Comparison of ENCODE assay signal across 34 cellular contexts in genomic region chrX:65828599-65828998, GRCh38.
"Had no signal": no experiment of that assay in that cellular context is flagged by ENCODE, and none has a peak within 500 bp of the region (broad histone marks: within the 10 kb centered on the region; RNA-seq: fewer than 3 reads in every experiment).

No MANE protein-coding gene starts in this region.

- H3K36me3 ChIP-seq: adrenal gland, breast epithelium, cardiac muscle cell, colonic mucosa had no signal

- H3K9me3 ChIP-seq: adrenal gland, colonic mucosa had no signal

- H3K27ac ChIP-seq: adrenal gland, breast epithelium, cardiac muscle cell, colonic mucosa, dorsolateral prefrontal cortex had no signal

- H3K4me1 Mint-ChIP-seq: activated CD4-positive, alpha-beta T cell treated with anti-CD3 and anti-CD28 coated beads for 36 hours; activated CD4-positive, alpha-beta T cell treated with anti-CD3 and anti-CD28 coated beads, Interleukin-2, amount 10 ng/mL, durations not matched to agents 24 days and 14 days; activated CD8-positive, alpha-beta memory T cell treated with anti-CD3 and anti-CD28 coated beads, Interleukin-2, amount 10 ng/mL, durations not matched to agents 7 days and 5 days; activated naive CD4-positive, alpha-beta T cell treated with anti-CD3 and anti-CD28 coated beads, Interleukin-2, amount 50 U/mL, for 24 hours; activated naive CD8-positive, alpha-beta T cell treated with anti-CD3 and anti-CD28 coated beads for 36 hours; activated naive CD8-positive, alpha-beta T cell treated with anti-CD3 and anti-CD28 coated beads, Interleukin-2, amount 50 U/mL, for 24 hours; brain had no signal

- H3K4me3 Mint-ChIP-seq: activated CD4-positive, alpha-beta memory T cell treated with anti-CD3 and anti-CD28 coated beads for 36 hours; activated CD4-positive, alpha-beta T cell treated with anti-CD3 and anti-CD28 coated beads for 36 hours; activated CD4-positive, alpha-beta T cell treated with anti-CD3 and anti-CD28 coated beads, Interleukin-2, amount 10 ng/mL, durations not matched to agents 24 days and 14 days; activated CD8-positive, alpha-beta memory T cell treated with anti-CD3 and anti-CD28 coated beads, Interleukin-2, amount 10 ng/mL, durations not matched to agents 7 days and 5 days; activated CD8-positive, alpha-beta T cell treated with anti-CD3 and anti-CD28 coated beads, Interleukin-2, amount 10 ng/mL, durations not matched to agents 7 days and 5 days; activated naive CD4-positive, alpha-beta T cell treated with anti-CD3 and anti-CD28 coated beads for 36 hours; activated naive CD4-positive, alpha-beta T cell treated with anti-CD3 and anti-CD28 coated beads, Interleukin-2, amount 50 U/mL, for 24 hours; activated naive CD8-positive, alpha-beta T cell treated with anti-CD3 and anti-CD28 coated beads for 36 hours; activated naive CD8-positive, alpha-beta T cell treated with anti-CD3 and anti-CD28 coated beads, Interleukin-2, amount 50 U/mL, for 24 hours; activated T-helper 1 cell treated with anti-CD3 and anti-CD28 coated beads, Interleukin-12 subunit alpha, Interleukin-12 subunit beta, Interleukin-2, Interleukin-4 antibody, amounts not matched to agents 30 ng/mL and 10 ng/mL and 1 ng/mL, durations not matched to agents 14 hours and 24 hours and 36 hours; brain; endodermal cell had no signal

- H3K4me1 ChIP-seq: adrenal gland, breast epithelium, colonic mucosa had no signal

- DNase-seq: activated CD4-positive, alpha-beta memory T cell treated with anti-CD3 and anti-CD28 coated beads for 36 hours; activated CD4-positive, alpha-beta T cell treated with anti-CD3 and anti-CD28 coated beads for 36 hours; activated CD4-positive, alpha-beta T cell treated with anti-CD3 and anti-CD28 coated beads, Interleukin-2, amount 10 ng/mL, durations not matched to agents 24 days and 14 days; activated CD4-positive, CD25-positive, alpha-beta regulatory T cell; activated CD4-positive, CD25-positive, alpha-beta regulatory T cell treated with anti-CD3 and anti-CD28 coated beads, Interleukin-2, amount 50 U/mL, for 72 hours; activated CD8-positive, alpha-beta memory T cell treated with anti-CD3 and anti-CD28 coated beads, Interleukin-2, amount 10 ng/mL, durations not matched to agents 7 days and 5 days; activated CD8-positive, alpha-beta memory T cell treated with anti-CD3 and anti-CD28 coated beads, Interleukin-2, amount 50 U/mL, for 4 hours; activated CD8-positive, alpha-beta T cell treated with anti-CD3 and anti-CD28 coated beads, Interleukin-2, amount 10 ng/mL, durations not matched to agents 7 days and 5 days; activated effector memory CD4-positive, alpha-beta T cell treated with anti-CD3 and anti-CD28 coated beads, Interleukin-2, amount 50 U/mL, for 16 hours; activated naive CD4-positive, alpha-beta T cell treated with anti-CD3 and anti-CD28 coated beads for 36 hours; activated naive CD8-positive, alpha-beta T cell treated with anti-CD3 and anti-CD28 coated beads for 36 hours; activated naive CD8-positive, alpha-beta T cell treated with anti-CD3 and anti-CD28 coated beads, Interleukin-2, amount 50 U/mL, for 24 hours; activated T-cell treated with anti-CD3 and anti-CD28 coated beads, Interleukin-2, amount 50 U/mL, for 1 hour; activated T-cell treated with anti-CD3 and anti-CD28 coated beads, Interleukin-2, amount 50 U/mL, for 48 hours; adrenal gland; amygdala; aorta; central memory CD4-positive, alpha-beta T cell; cerebellar nuclear complex; colonic mucosa; dorsolateral prefrontal cortex; effector memory CD4-positive, alpha-beta T cell; endodermal cell; foreskin fibroblast; head of caudate nucleus; T-helper 2 cell had no signal

- ATAC-seq: activated CD4-positive, alpha-beta T cell treated with anti-CD3 and anti-CD28 coated beads for 36 hours; activated CD8-positive, alpha-beta memory T cell treated with anti-CD3 and anti-CD28 coated beads, Interleukin-2, amount 10 ng/mL, durations not matched to agents 7 days and 5 days; activated CD8-positive, alpha-beta T cell treated with anti-CD3 and anti-CD28 coated beads, Interleukin-2, amount 10 ng/mL, durations not matched to agents 7 days and 5 days; activated naive CD8-positive, alpha-beta T cell treated with anti-CD3 and anti-CD28 coated beads, Interleukin-2, amount 50 U/mL, for 24 hours; esophagus mucosa had no signal

- H3K27ac Mint-ChIP-seq: activated CD4-positive, alpha-beta memory T cell treated with anti-CD3 and anti-CD28 coated beads for 36 hours; activated CD4-positive, alpha-beta T cell treated with anti-CD3 and anti-CD28 coated beads for 36 hours; activated CD4-positive, alpha-beta T cell treated with anti-CD3 and anti-CD28 coated beads, Interleukin-2, amount 10 ng/mL, durations not matched to agents 24 days and 14 days; activated CD8-positive, alpha-beta memory T cell treated with anti-CD3 and anti-CD28 coated beads, Interleukin-2, amount 10 ng/mL, durations not matched to agents 7 days and 5 days; activated CD8-positive, alpha-beta T cell treated with anti-CD3 and anti-CD28 coated beads, Interleukin-2, amount 10 ng/mL, durations not matched to agents 7 days and 5 days; activated naive CD4-positive, alpha-beta T cell treated with anti-CD3 and anti-CD28 coated beads for 36 hours; activated naive CD4-positive, alpha-beta T cell treated with anti-CD3 and anti-CD28 coated beads, Interleukin-2, amount 50 U/mL, for 24 hours; activated naive CD8-positive, alpha-beta T cell treated with anti-CD3 and anti-CD28 coated beads for 36 hours; activated naive CD8-positive, alpha-beta T cell treated with anti-CD3 and anti-CD28 coated beads, Interleukin-2, amount 50 U/mL, for 24 hours; activated T-helper 1 cell treated with anti-CD3 and anti-CD28 coated beads, Interleukin-12 subunit alpha, Interleukin-12 subunit beta, Interleukin-2, Interleukin-4 antibody, amounts not matched to agents 30 ng/mL and 10 ng/mL and 1 ng/mL, durations not matched to agents 14 hours and 24 hours and 36 hours; activated T-helper 2 cell treated with anti-CD3 and anti-CD28 coated beads, Interferon-gamma antibody, Interleukin-2, Interleukin-4, amounts not matched to agents 10 μg/mL and 5 μg/mL and 100 μg/mL, durations not matched to agents 14 hours and 24 hours and 36 hours; brain; endodermal cell had no signal

- FAIRE-seq: frontal cortex had no signal

- H3K27me3 ChIP-seq: cardiac muscle cell, colonic mucosa had no signal

- H3K36me3 Mint-ChIP-seq: activated CD4-positive, alpha-beta memory T cell treated with anti-CD3 and anti-CD28 coated beads for 36 hours; activated CD8-positive, alpha-beta memory T cell treated with anti-CD3 and anti-CD28 coated beads, Interleukin-2, amount 10 ng/mL, durations not matched to agents 7 days and 5 days; activated naive CD4-positive, alpha-beta T cell treated with anti-CD3 and anti-CD28 coated beads, Interleukin-2, amount 50 U/mL, for 24 hours; activated naive CD8-positive, alpha-beta T cell treated with anti-CD3 and anti-CD28 coated beads for 36 hours; brain had no signal

- H3K9me3 Mint-ChIP-seq: activated CD4-positive, alpha-beta memory T cell treated with anti-CD3 and anti-CD28 coated beads for 36 hours; activated CD4-positive, alpha-beta T cell treated with anti-CD3 and anti-CD28 coated beads, Interleukin-2, amount 10 ng/mL, durations not matched to agents 24 days and 14 days; activated naive CD4-positive, alpha-beta T cell treated with anti-CD3 and anti-CD28 coated beads for 36 hours; activated naive CD4-positive, alpha-beta T cell treated with anti-CD3 and anti-CD28 coated beads, Interleukin-2, amount 50 U/mL, for 24 hours; activated naive CD8-positive, alpha-beta T cell treated with anti-CD3 and anti-CD28 coated beads for 36 hours; activated naive CD8-positive, alpha-beta T cell treated with anti-CD3 and anti-CD28 coated beads, Interleukin-2, amount 50 U/mL, for 24 hours; activated T-helper 1 cell treated with anti-CD3 and anti-CD28 coated beads, Interleukin-12 subunit alpha, Interleukin-12 subunit beta, Interleukin-2, Interleukin-4 antibody, amounts not matched to agents 30 ng/mL and 10 ng/mL and 1 ng/mL, durations not matched to agents 14 hours and 24 hours and 36 hours; activated T-helper 2 cell treated with anti-CD3 and anti-CD28 coated beads, Interferon-gamma antibody, Interleukin-2, Interleukin-4, amounts not matched to agents 10 μg/mL and 5 μg/mL and 100 μg/mL, durations not matched to agents 14 hours and 24 hours and 36 hours had no signal

- H3K4me3 ChIP-seq: adrenal gland, breast epithelium, cardiac muscle cell, colonic mucosa, dorsolateral prefrontal cortex had no signal

- H3K27me3 Mint-ChIP-seq: activated CD4-positive, alpha-beta memory T cell treated with anti-CD3 and anti-CD28 coated beads for 36 hours; activated CD4-positive, alpha-beta T cell treated with anti-CD3 and anti-CD28 coated beads for 36 hours; activated CD8-positive, alpha-beta memory T cell treated with anti-CD3 and anti-CD28 coated beads, Interleukin-2, amount 10 ng/mL, durations not matched to agents 7 days and 5 days; activated naive CD4-positive, alpha-beta T cell treated with anti-CD3 and anti-CD28 coated beads, Interleukin-2, amount 50 U/mL, for 24 hours; activated naive CD8-positive, alpha-beta T cell treated with anti-CD3 and anti-CD28 coated beads for 36 hours; activated naive CD8-positive, alpha-beta T cell treated with anti-CD3 and anti-CD28 coated beads, Interleukin-2, amount 50 U/mL, for 24 hours had no signal
